8 cellular contexts compared by ENCODE assay signal in genomic region chr17:17041018-17041521, GRCh38. TPM values are rescaled to one million over a fixed set of nuclear protein-coding genes. Genes with fewer than 3 reads are reported as not detected.
DNase-seq lines count a peak whose midpoint lies in the region; ATAC-seq and TF ChIP-seq lines count a peak whose summit lies in the region.

No MANE protein-coding gene starts in this region.

- H3K9me3 ChIP-seq in RWPE2 (ENCODE audit: severe bottlenecking) (no peaks in the 10 kb centered on the region), trophoblast cell (ENCODE audit: insufficient read depth, low read depth, low read length) (no peaks in the 10 kb centered on the region)

- peak overlapping the region; percentile 100 for H3K4me2 ChIP-seq in trophoblast cell (ENCODE audit: low read length)

- CTCF ChIA-PET in activated naive CD4-positive, alpha-beta T cell treated with anti-CD3 and anti-CD28 coated beads for 36 hours (lab: Charles Lee): no interaction called here

- DNase-seq in activated naive CD4-positive, alpha-beta T cell treated with anti-CD3 and anti-CD28 coated beads for 36 hours: no peak
- DNase-seq in activated naive CD4-positive, alpha-beta T cell (lab: John Stamatoyannopoulos, UW): no peak
- DNase-seq in RWPE2 (ENCODE audit: low spot score): no peak
- DNase-seq in fibroblast of mammary gland (ENCODE audit: low read depth): peak; percentile 57
- DNase-seq in trophoblast cell: peak; percentile 58 to 59
- DNase-seq in DMS79 treated with DMSO at 0.1 percent for 48 hours (lab: John Stamatoyannopoulos, UW): no peak

- H3K27ac ChIP-seq in RWPE2 (ENCODE audit: poor library complexity, severe bottlenecking): peak overlapping the region; percentile 85
- H3K27ac ChIP-seq in trophoblast cell (ENCODE audit: low read depth, low read length): peak overlapping the region; percentile 67

- H2AFZ ChIP-seq in trophoblast cell (ENCODE audit: insufficient read depth, low read length, poor library complexity): peak overlapping the region; percentile 96

- H4K8ac ChIP-seq in trophoblast cell (ENCODE audit: low read depth, low read length): peak overlapping the region; percentile 68

- no peak overlapping the region for H3K27ac Mint-ChIP-seq in activated naive CD4-positive, alpha-beta T cell treated with anti-CD3 and anti-CD28 coated beads for 36 hours

- H3K23ac ChIP-seq in trophoblast cell (ENCODE audit: low read length): no peak overlapping the region

- no CpG with 5 or more reads among the region's 5 CpGs for WGBS in trophoblast cell (ENCODE audit: extremely low coverage, insufficient coverage, insufficient read length)

- H3K36me3 Mint-ChIP-seq in activated naive CD4-positive, alpha-beta T cell treated with anti-CD3 and anti-CD28 coated beads for 36 hours (ENCODE audit: low read depth): no peaks in the 10 kb centered on the region

- H3K27me3 Mint-ChIP-seq in activated naive CD4-positive, alpha-beta T cell treated with anti-CD3 and anti-CD28 coated beads for 36 hours (ENCODE audit: low read depth): no peaks in the 10 kb centered on the region

- peak overlapping the region; percentile 27 for H2BK12ac ChIP-seq in trophoblast cell (ENCODE audit: low read length)

- ATAC-seq in RWPE2 (ENCODE audit: low read depth) (0 out of 3 replicates have a peak, but pooled peaks have one; percentile 7), GM19351 (IDR thresholded peaks at IDR 0.05; ENCODE audit: unreplicated experiment) (no peak), GM21360 (IDR thresholded peaks at IDR 0.05; ENCODE audit: unreplicated experiment) (no peak)

- no peaks in the 10 kb centered on the region for H3K27me3 ChIP-seq in RWPE2 (ENCODE audit: insufficient read depth, poor library complexity, severe bottlenecking)
- H3K27me3 ChIP-seq in trophoblast cell (ENCODE audit: insufficient read depth, low read length): no peaks in the 10 kb centered on the region

- intact Hi-C loops in activated naive CD4-positive, alpha-beta T cell treated with anti-CD3 and anti-CD28 coated beads for 36 hours (cut with micrococcal nuclease): loop anchor here (5.0 kb wide), 3 partner anchors 46 to 551 kb away; partner anchors contain the start of gene PEMT

- H3K4ac ChIP-seq in trophoblast cell (ENCODE audit: low read depth, low read length): no peak overlapping the region

- H3K36me3 ChIP-seq in RWPE2 (ENCODE audit: low read depth): peaks cover 17% of the 10 kb centered on the region
- no peaks in the 10 kb centered on the region for H3K36me3 ChIP-seq in trophoblast cell (ENCODE audit: control insufficient read depth in 1 of 2, insufficient read depth in 2 of 2, low read length in 2 of 2)

- H2BK120ac ChIP-seq in trophoblast cell (ENCODE audit: insufficient read depth, low read length, poor library complexity): peak overlapping the region; percentile 32

- H3K18ac ChIP-seq in trophoblast cell (ENCODE audit: low read length): peak overlapping the region; percentile 60

- peaks cover 38% of the 10 kb centered on the region for H3K4me1 Mint-ChIP-seq in activated naive CD4-positive, alpha-beta T cell treated with anti-CD3 and anti-CD28 coated beads for 36 hours (ENCODE audit: low read depth)

- no peak overlapping the region for H3K9ac ChIP-seq in trophoblast cell (ENCODE audit: low read length)

- H3K79me1 ChIP-seq in trophoblast cell (ENCODE audit: low read length): peaks cover 23% of the 10 kb centered on the region

- no peaks in the 10 kb centered on the region for H3K9me3 Mint-ChIP-seq in activated naive CD4-positive, alpha-beta T cell treated with anti-CD3 and anti-CD28 coated beads for 36 hours

- TF ChIP-seq CTCF in RWPE2 (IDR thresholded peaks at IDR 0.05; ENCODE audit: poor library complexity, severe bottlenecking) (no peak), fibroblast of mammary gland (conservative IDR thresholded peaks at IDR 0.05; ENCODE audit: control insufficient read depth, insufficient read depth, low read depth, low read length) (no peak)

- peaks cover 17% of the 10 kb centered on the region for H3K79me2 ChIP-seq in trophoblast cell (ENCODE audit: control insufficient read depth, insufficient read depth, low read length, poor library complexity)

- peak overlapping the region; percentile 45 for H2BK5ac ChIP-seq in trophoblast cell (ENCODE audit: low read depth, low read length, poor library complexity)

- H3K4me1 ChIP-seq in RWPE2 (ENCODE audit: insufficient read depth, poor library complexity, severe bottlenecking): peaks cover 20% of the 10 kb centered on the region
- peaks cover 25 to 34% of the 10 kb centered on the region in 2 experiments for H3K4me1 ChIP-seq in trophoblast cell (ENCODE audit: control insufficient read depth in 1 of 2, insufficient read depth in 2 of 2, low read length in 2 of 2)

- H3K14ac ChIP-seq in trophoblast cell (ENCODE audit: low read length): peak overlapping the region; percentile 72

- peak overlapping the region; percentile 16 for H4K12ac ChIP-seq in trophoblast cell (ENCODE audit: low read depth, low read length)

- peak overlapping the region; percentile 75 for H4K91ac ChIP-seq in trophoblast cell (ENCODE audit: low read depth, low read length)

- H3K4me3 ChIP-seq in RWPE2 (ENCODE audit: severe bottlenecking): no peak overlapping the region
- peak overlapping the region; percentile 67 for H3K4me3 ChIP-seq in fibroblast of mammary gland (ENCODE audit: control insufficient read depth, low read depth, low read length)
- no peak overlapping the region for H3K4me3 ChIP-seq in trophoblast cell (ENCODE audit: low read depth, low read length)

- H3K4me3 Mint-ChIP-seq in activated naive CD4-positive, alpha-beta T cell treated with anti-CD3 and anti-CD28 coated beads for 36 hours: peak overlapping the region; percentile 60

- no peak overlapping the region for H2AK5ac ChIP-seq in trophoblast cell (ENCODE audit: low read length)

RNA-seq across cellular contexts. Expression of gene MPRIP, which starts 1.2 kb away (rescaled TPM):
- total RNA-seq in activated naive CD4-positive, alpha-beta T cell treated with anti-CD3 and anti-CD28 coated beads for 36 hours: 100 to 1,000 TPM; 125 TPM
- polyA plus RNA-seq in trophoblast cell (2013): 200 and 203 TPM in 2 replicates

Comparison
In these comparisons a context has a peak if more than half of its experiments do, and no peak if none do; other contexts are left out.
1. DNase-seq: peak in fibroblast of mammary gland (single experiment) and trophoblast cell (2 of 2); none in activated naive CD4-positive, alpha-beta T cell treated with anti-CD3 and anti-CD28 coated beads for 36 hours (single experiment), activated naive CD4-positive, alpha-beta T cell (0 of 4), RWPE2 (single experiment) and DMS79 treated with DMSO at 0.1 percent for 48 hours (single experiment).